18 cellular contexts compared by ENCODE assay signal in the genomic region with DNA sequence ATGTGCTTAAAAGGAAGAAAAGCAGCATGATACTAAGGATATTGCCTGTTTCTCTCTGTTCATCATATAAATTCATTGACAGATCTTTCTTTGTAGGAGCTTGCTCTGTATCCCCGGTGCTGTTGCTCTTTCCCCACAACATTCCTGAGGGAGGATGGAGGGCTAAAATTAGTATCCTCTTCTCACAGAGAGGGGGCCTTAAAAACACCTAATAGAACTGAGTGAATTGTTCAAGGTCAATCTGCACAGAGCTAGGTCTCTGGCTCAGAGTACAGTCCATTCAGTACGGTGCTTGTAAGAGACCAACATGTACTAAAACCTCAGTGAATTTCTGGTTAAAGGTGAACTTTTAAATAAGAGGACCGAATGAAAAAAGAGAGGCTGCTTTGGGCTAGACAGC.
DNase-seq lines count a peak whose midpoint lies in the region; ATAC-seq and TF ChIP-seq lines count a peak whose summit lies in the region.
"Had no signal": no experiment of that assay in that cellular context is flagged by ENCODE, and none has a peak within 500 bp of the region (broad histone marks: within the 10 kb centered on the region; RNA-seq: fewer than 3 reads in every experiment).

No MANE protein-coding gene starts in this region.

- no peak for ATAC-seq in HG02759 (IDR thresholded peaks at IDR 0.05; ENCODE audit: unreplicated experiment)

- H3K79me2 ChIP-seq in H9 (ENCODE audit: insufficient read depth, low read length): no peaks in the 10 kb centered on the region

- no peak for DNase-seq in coronary artery (ENCODE audit: low spot score)
- no peak for DNase-seq in right atrium auricular region (ENCODE audit: low spot score)
- DNase-seq in superior temporal gyrus (ENCODE audit: extremely low spot score): peak; percentile 80
- no peak for DNase-seq in H9
- DNase-seq in DMS53 (lab: John Stamatoyannopoulos, UW): no peak
- DNase-seq: CD8-positive, alpha-beta memory T cell; DND-41; GOT3; NCI-H1048; NCI-H1436 treated with DMSO at 0.1 percent for 48 hours; NCI-H2029 treated with DMSO at 0.1 percent for 48 hours; NCI-H2171 treated with DMSO at 0.1 percent for 48 hours; NCI-H446 treated with DMSO at 0.1 percent for 48 hours; NK-92 treated with Interleukin-12 subunit alpha and Interleukin-12 subunit beta, amount 100 ng/mL, for 24 hours had no signal

- H3T11ph ChIP-seq in H9 (ENCODE audit: low read length): no peak overlapping the region

- no peaks in the 10 kb centered on the region for H3K27me3 ChIP-seq in right atrium auricular region
- no peaks in the 10 kb centered on the region for H3K27me3 ChIP-seq in H9 (ENCODE audit: insufficient read depth, low read length)
- H3K27me3 ChIP-seq: BLaER1 treated with 17β-estradiol and CSF1 and Interleukin-3, amounts not matched to agents 10 nM and 100 nM had no signal

- no peak overlapping the region for H3K4ac ChIP-seq in H9 (ENCODE audit: low read depth, low read length)

- no peaks in the 10 kb centered on the region for H3K79me1 ChIP-seq in H9 (ENCODE audit: insufficient read depth, low read depth, low read length, poor library complexity, severe bottlenecking)

- no peak overlapping the region for H2BK15ac ChIP-seq in H9 (ENCODE audit: low read depth, low read length)

- H3K27me3 Mint-ChIP-seq in H9 (ENCODE audit: low read depth): no peaks in the 10 kb centered on the region

- no peak overlapping the region for H2BK20ac ChIP-seq in H9 (ENCODE audit: low read depth, low read length, poor library complexity, severe bottlenecking)

- H3K4me2 ChIP-seq in H9 (ENCODE audit: insufficient read depth, insufficient read length, low read length): no peak overlapping the region
- H3K4me2 ChIP-seq: BLaER1 treated with 17β-estradiol and CSF1 and Interleukin-3, amounts not matched to agents 10 nM and 100 nM; KMS-11 had no signal

- no peaks in the 10 kb centered on the region for H3K36me3 Mint-ChIP-seq in H9 (ENCODE audit: insufficient read depth in 1 of 3, low read depth in 3 of 3)
- H3K36me3 Mint-ChIP-seq: CD8-positive, alpha-beta memory T cell had no signal

- H3K9me3 ChIP-seq in right atrium auricular region (no peaks in the 10 kb centered on the region), H9 (ENCODE audit: control insufficient read depth, low read depth, low read length) (no peaks in the 10 kb centered on the region)
- H3K9me3 ChIP-seq: BLaER1 treated with 17β-estradiol and CSF1 and Interleukin-3, amounts not matched to agents 10 nM and 100 nM had no signal

- no peaks in the 10 kb centered on the region for H3K36me3 ChIP-seq in right atrium auricular region
- H3K36me3 ChIP-seq: BLaER1 treated with 17β-estradiol and CSF1 and Interleukin-3, amounts not matched to agents 10 nM and 100 nM had no signal

- H3K4me1 ChIP-seq in right atrium auricular region: peaks cover 0 to 35% of the 10 kb centered on the region in 2 donors
- H3K4me1 ChIP-seq in H9 (ENCODE audit: insufficient read depth, low read length): no peaks in the 10 kb centered on the region
- H3K4me1 ChIP-seq: BLaER1 treated with 17β-estradiol and CSF1 and Interleukin-3, amounts not matched to agents 10 nM and 100 nM had no signal

- no peak overlapping the region for H2BK5ac ChIP-seq in H9 (ENCODE audit: insufficient read length, low read length)

- H3K9ac ChIP-seq in H9 (ENCODE audit: extremely low read depth, insufficient read length, low read length): no peak overlapping the region
- H3K9ac ChIP-seq: BLaER1 treated with 17β-estradiol and CSF1 and Interleukin-3, amounts not matched to agents 10 nM and 100 nM; KMS-11 had no signal

- H3K14ac ChIP-seq in H9 (ENCODE audit: insufficient read depth, low read length): no peak overlapping the region

- H3K23ac ChIP-seq in H9 (ENCODE audit: insufficient read length, low read depth, low read length): no peak overlapping the region

- WGBS in H9 (ENCODE audit: extremely low coverage, insufficient read length, low lambda C conversion rate): no CpG with 5 or more reads among the region's 3 CpGs

- peak overlapping the region; percentile 10 for H3K4me3 ChIP-seq in coronary artery
- no peak overlapping the region for H3K4me3 ChIP-seq in right atrium auricular region
- H3K4me3 ChIP-seq: BLaER1 treated with 17β-estradiol and CSF1 and Interleukin-3, amounts not matched to agents 10 nM and 100 nM had no signal

- H3K27ac ChIP-seq in angular gyrus (ENCODE audit: low read depth, low read length) (peak overlapping the region; percentile 89), coronary artery (peak overlapping the region in 1 of 2 donors; percentile 68), right atrium auricular region (peak overlapping the region; percentile 72 to 94), H9 (ENCODE audit: insufficient read length, low read depth, low read length) (no peak overlapping the region)
- H3K27ac ChIP-seq: BLaER1 treated with 17β-estradiol and CSF1 and Interleukin-3, amounts not matched to agents 10 nM and 100 nM; KMS-11 had no signal

- H4K20me1 ChIP-seq in H9 (ENCODE audit: control insufficient read depth, insufficient read depth, insufficient read length): no peaks in the 10 kb centered on the region
- H4K20me1 ChIP-seq: BLaER1 treated with 17β-estradiol and CSF1 and Interleukin-3, amounts not matched to agents 10 nM and 100 nM had no signal

- no peak overlapping the region for H2AFZ ChIP-seq in H9 (ENCODE audit: low read length)

- H3K9me3 Mint-ChIP-seq in H9: no peaks in the 10 kb centered on the region

- H4K5ac ChIP-seq in H9 (ENCODE audit: insufficient read length, low read depth, low read length): no peak overlapping the region

- H4K8ac ChIP-seq in H9 (replicated peaks; ENCODE audit: insufficient read length, low read depth, low read length): no peak overlapping the region

- no peaks in the 10 kb centered on the region for H3K23me2 ChIP-seq in H9 (ENCODE audit: insufficient read length, low read depth, low read length, poor library complexity, severe bottlenecking)

- no peak overlapping the region for H2AK5ac ChIP-seq in H9 (ENCODE audit: insufficient read length, low read length)

- no peak overlapping the region for H3K27ac Mint-ChIP-seq in H9
- H3K27ac Mint-ChIP-seq: CD8-positive, alpha-beta memory T cell had no signal

- H3K4me1 Mint-ChIP-seq in H9: peaks cover 5 to 10% of the 10 kb centered on the region in 2 experiments
- H3K4me1 Mint-ChIP-seq: CD8-positive, alpha-beta memory T cell had no signal

- no peak overlapping the region for H3K18ac ChIP-seq in H9 (ENCODE audit: insufficient read length, low read depth, low read length)

- no peak overlapping the region for H2BK12ac ChIP-seq in H9 (ENCODE audit: insufficient read length, low read depth, low read length)

- H4K91ac ChIP-seq in H9 (ENCODE audit: insufficient read length, low read depth, low read length): no peak overlapping the region

- H3K56ac ChIP-seq in H9 (ENCODE audit: insufficient read length, low read depth, low read length): no peak overlapping the region

- TF ChIP-seq CTCF in coronary artery (IDR thresholded peaks at IDR 0.05) (no peak), right atrium auricular region (IDR thresholded peaks at IDR 0.05) (no peak), H9 (conservative IDR thresholded peaks at IDR 0.05) (no peak)

- no peak overlapping the region for H3K4me3 Mint-ChIP-seq in H9
- H3K4me3 Mint-ChIP-seq: CD8-positive, alpha-beta memory T cell had no signal

- no peak overlapping the region for H2BK120ac ChIP-seq in H9 (ENCODE audit: low read depth, low read length, poor library complexity, severe bottlenecking)
